In the genomic region with DNA sequence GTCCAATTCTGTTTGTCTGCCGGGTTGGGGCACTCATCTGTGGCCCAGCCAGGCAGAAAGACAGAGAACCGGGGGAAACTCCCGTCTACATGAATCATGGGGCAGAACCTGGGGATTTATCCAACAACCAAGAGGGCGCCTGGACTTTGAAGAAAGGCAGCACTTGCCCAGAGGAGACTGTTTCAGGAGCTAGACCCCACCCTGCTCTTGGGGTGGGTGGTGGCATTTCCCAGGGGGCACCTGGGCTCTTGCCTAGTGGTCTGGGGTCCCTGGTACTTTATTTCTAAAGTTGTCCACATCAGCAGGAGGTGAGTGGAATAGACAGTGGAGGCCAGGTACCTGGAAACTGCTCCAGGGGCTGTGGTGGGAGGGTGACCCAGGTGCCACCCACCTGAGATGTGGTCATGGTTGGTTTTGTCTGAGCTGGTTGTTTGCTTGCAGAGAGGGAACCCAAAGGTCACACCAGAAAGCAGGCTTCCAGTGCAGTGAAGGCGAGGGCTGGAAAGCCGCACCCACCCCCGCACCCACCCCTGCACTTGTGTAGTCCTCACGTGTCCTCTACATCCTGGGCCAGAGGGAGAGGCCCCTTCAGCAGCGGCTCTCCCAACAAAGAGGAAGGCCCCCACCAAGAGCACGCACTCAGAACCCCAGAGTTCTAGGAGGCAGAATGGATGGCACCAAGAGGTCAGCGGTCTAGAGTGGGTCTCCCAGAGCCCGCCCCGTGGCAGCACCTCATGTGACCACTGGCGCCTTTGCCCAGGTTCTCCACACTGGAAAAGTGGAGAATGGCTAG, we compare ENCODE assay signal across 11 cellular contexts.
A peak's percentile ranks its signal among the peaks of the same experiment; 100 is the strongest.
DNase-seq lines count a peak whose midpoint lies in the region; ATAC-seq and TF ChIP-seq lines count a peak whose summit lies in the region.
"Had no signal": no experiment of that assay in that cellular context is flagged by ENCODE, and none has a peak within 500 bp of the region (broad histone marks: within the 10 kb centered on the region; RNA-seq: fewer than 3 reads in every experiment).

No MANE protein-coding gene starts in this region.

- no peaks in the 10 kb centered on the region for H3K36me3 ChIP-seq in SK-N-SH (replicated peaks in 1 of 2; ENCODE audit: control insufficient read depth in 1 of 2, insufficient read depth in 2 of 2, low read length in 1 of 2)
- no peaks in the 10 kb centered on the region for H3K36me3 ChIP-seq in tibial nerve

- H3K9ac ChIP-seq in SK-N-SH: no peak overlapping the region

- H3K27ac ChIP-seq in SK-N-SH (ENCODE audit: low read depth in 2 of 2, low read length in 1 of 2) (no peak overlapping the region), foreskin keratinocyte (no peak overlapping the region), tibial nerve (no peak overlapping the region)

- H3K9me2 ChIP-seq in SK-N-SH: no peaks in the 10 kb centered on the region

- no peaks in the 10 kb centered on the region for H3K36me3 Mint-ChIP-seq in stimulated activated effector memory CD8-positive, alpha-beta T cell treated with anti-CD3 and anti-CD28 coated beads, Interleukin-12 subunit alpha, Interleukin-12 subunit beta, amount 100 ng/mL, for 72 hours

- H3K4me1 ChIP-seq in SK-N-SH (ENCODE audit: control insufficient read depth in 1 of 2, insufficient read depth in 2 of 2, low read depth in 1 of 2, low read length in 1 of 2): peaks cover 6 to 24% of the 10 kb centered on the region in 2 experiments; a peak in 2 of 4 replicates
- H3K4me1 ChIP-seq in foreskin keratinocyte: no peaks in the 10 kb centered on the region
- peaks cover 0 to 55% (median 21%) of the 10 kb centered on the region in 4 donors for H3K4me1 ChIP-seq in tibial nerve

- no peak for TF ChIP-seq POLR2A in tibial nerve (IDR thresholded peaks at IDR 0.05)

- H4K20me1 ChIP-seq in SK-N-SH (ENCODE audit: insufficient read depth): no peaks in the 10 kb centered on the region

- H3K4me3 Mint-ChIP-seq in stimulated activated effector memory CD8-positive, alpha-beta T cell treated with anti-CD3 and anti-CD28 coated beads, Interleukin-12 subunit alpha, Interleukin-12 subunit beta, amount 100 ng/mL, for 72 hours: no peak overlapping the region

- no peak overlapping the region for H3K4me2 ChIP-seq in SK-N-SH

- H3K9me3 ChIP-seq in SK-N-SH (no peaks in the 10 kb centered on the region), tibial nerve (no peaks in the 10 kb centered on the region)

- TF ChIP-seq CTCF in SK-N-SH (IDR thresholded peaks at IDR 0.05) (no peak), foreskin keratinocyte (conservative IDR thresholded peaks at IDR 0.05) (no peak), GM20000 (IDR thresholded peaks at IDR 0.05; ENCODE audit: extremely low read depth, missing control alignments) (no peak), tibial nerve (IDR thresholded peaks at IDR 0.05) (no peak)

- H3K79me2 ChIP-seq in SK-N-SH (ENCODE audit: insufficient read depth): no peaks in the 10 kb centered on the region

- DNase-seq in SK-N-SH (no peak), foreskin keratinocyte (no peak), GM20000 (ENCODE audit: low spot score) (no peak), tibial nerve (ENCODE audit: low spot score in 2 of 2) (no peak)
- DNase-seq in stimulated activated effector memory CD8-positive, alpha-beta T cell treated with anti-CD3 and anti-CD28 coated beads, Interleukin-12 subunit alpha, Interleukin-12 subunit beta, amount 100 ng/mL, for 72 hours (ENCODE audit: low spot score in 2 of 2): no peak
- DNase-seq: activated effector memory CD4-positive, alpha-beta T cell treated with anti-CD3 and anti-CD28 coated beads, Interleukin-2, amount 50 U/mL, for 16 hours; GF-D8; RPMI8226 had no signal

- no peak for TF ChIP-seq RAD21 in SK-N-SH (IDR thresholded peaks at IDR 0.05; ENCODE audit: low read length)

- peaks cover 30% of the 10 kb centered on the region for H3K4me1 Mint-ChIP-seq in stimulated activated effector memory CD8-positive, alpha-beta T cell treated with anti-CD3 and anti-CD28 coated beads, Interleukin-12 subunit alpha, Interleukin-12 subunit beta, amount 100 ng/mL, for 72 hours

- H3F3A ChIP-seq in SK-N-SH (replicated peaks; ENCODE audit: insufficient read depth): peaks cover 4% of the 10 kb centered on the region

- H3K4me3 ChIP-seq in SK-N-SH (ENCODE audit: low read depth in 2 of 2, low read length in 1 of 2): no peak overlapping the region
- H3K4me3 ChIP-seq in tibial nerve: no peak overlapping the region

- H3K27me3 ChIP-seq in SK-N-SH (ENCODE audit: insufficient read depth) (no peaks in the 10 kb centered on the region), foreskin keratinocyte (peaks cover 57% of the 10 kb centered on the region), tibial nerve (peaks cover 0 to 52% of the 10 kb centered on the region in 2 donors)

- WGBS in SK-N-SH (ENCODE audit: low lambda C conversion rate): 76% methylated on average over 11 of the region's 14 CpGs
- 64 to 66% methylated on average over 14 of the region's 14 CpGs for WGBS in tibial nerve, 2 donors

- ATAC-seq in SK-N-SH treated with all-trans-retinoic acid at 6 μM for 48 hours (peak; percentile 12), foreskin keratinocyte (peak; percentile 24), HG02588 (IDR thresholded peaks at IDR 0.05; ENCODE audit: unreplicated experiment) (no peak)
- ATAC-seq in stimulated activated effector memory CD8-positive, alpha-beta T cell treated with anti-CD3 and anti-CD28 coated beads, Interleukin-12 subunit alpha, Interleukin-12 subunit beta, amount 100 ng/mL, for 72 hours: peak; percentile 41

- H3K27ac Mint-ChIP-seq in stimulated activated effector memory CD8-positive, alpha-beta T cell treated with anti-CD3 and anti-CD28 coated beads, Interleukin-12 subunit alpha, Interleukin-12 subunit beta, amount 100 ng/mL, for 72 hours: no peak overlapping the region

- H3K9me3 Mint-ChIP-seq in stimulated activated effector memory CD8-positive, alpha-beta T cell treated with anti-CD3 and anti-CD28 coated beads, Interleukin-12 subunit alpha, Interleukin-12 subunit beta, amount 100 ng/mL, for 72 hours: no peaks in the 10 kb centered on the region

- CTCF ChIA-PET in SK-N-SH (lab: Yijun Ruan, JAX): interaction anchor here (1.0 to 2.8 kb wide), 10 partner anchors 11 to 209 kb away, joined by 3 to 13 read pairs (median 6); a partner anchor contains a TSS

- no peak overlapping the region for H2AFZ ChIP-seq in SK-N-SH (ENCODE audit: low read depth)

- POLR2A ChIA-PET in SK-N-SH (lab: Yijun Ruan, JAX): no interaction called here

- no peak for TF ChIP-seq EP300 in SK-N-SH (IDR thresholded peaks at IDR 0.05; ENCODE audit: borderline replicate concordance in 1 of 2, low read depth in 1 of 2, low read length in 1 of 2)
- TF ChIP-seq EP300 in tibial nerve (IDR thresholded peaks at IDR 0.05): no peak

TF ChIP-seq in SK-N-SH treated with all-trans-retinoic acid at 6 μM for 48 hours, 23 proteins besides CTCF, POLR2A, EP300 and RAD21 (continues in another document):
- TF ChIP-seq ZC3H10 (CRISPR knock-in tag; IDR thresholded peaks at IDR 0.05): no peak
- TF ChIP-seq, protein P1, sequence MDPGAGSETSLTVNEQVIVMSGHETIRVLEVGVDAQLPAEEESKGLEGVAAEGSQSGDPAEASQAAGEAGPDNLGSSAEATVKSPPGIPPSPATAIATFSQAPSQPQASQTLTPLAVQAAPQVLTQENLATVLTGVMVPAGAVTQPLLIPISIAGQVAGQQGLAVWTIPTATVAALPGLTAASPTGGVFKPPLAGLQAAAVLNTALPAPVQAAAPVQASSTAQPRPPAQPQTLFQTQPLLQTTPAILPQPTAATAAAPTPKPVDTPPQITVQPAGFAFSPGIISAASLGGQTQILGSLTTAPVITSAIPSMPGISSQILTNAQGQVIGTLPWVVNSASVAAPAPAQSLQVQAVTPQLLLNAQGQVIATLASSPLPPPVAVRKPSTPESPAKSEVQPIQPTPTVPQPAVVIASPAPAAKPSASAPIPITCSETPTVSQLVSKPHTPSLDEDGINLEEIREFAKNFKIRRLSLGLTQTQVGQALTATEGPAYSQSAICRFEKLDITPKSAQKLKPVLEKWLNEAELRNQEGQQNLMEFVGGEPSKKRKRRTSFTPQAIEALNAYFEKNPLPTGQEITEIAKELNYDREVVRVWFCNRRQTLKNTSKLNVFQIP (CRISPR knock-in tag; IDR thresholded peaks at IDR 0.05; ENCODE audit: borderline replicate concordance, low read depth): no peak
- TF ChIP-seq ZFP30 (CRISPR knock-in tag; IDR thresholded peaks at IDR 0.05): no peak

TF ChIP-seq in SK-N-SH, 30 proteins besides CTCF, POLR2A, EP300 and RAD21 (continues in another document):
- TF ChIP-seq, protein P2, sequence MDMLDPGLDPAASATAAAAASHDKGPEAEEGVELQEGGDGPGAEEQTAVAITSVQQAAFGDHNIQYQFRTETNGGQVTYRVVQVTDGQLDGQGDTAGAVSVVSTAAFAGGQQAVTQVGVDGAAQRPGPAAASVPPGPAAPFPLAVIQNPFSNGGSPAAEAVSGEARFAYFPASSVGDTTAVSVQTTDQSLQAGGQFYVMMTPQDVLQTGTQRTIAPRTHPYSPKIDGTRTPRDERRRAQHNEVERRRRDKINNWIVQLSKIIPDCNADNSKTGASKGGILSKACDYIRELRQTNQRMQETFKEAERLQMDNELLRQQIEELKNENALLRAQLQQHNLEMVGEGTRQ (IDR thresholded peaks at IDR 0.05; ENCODE audit: borderline replicate concordance, low read depth, low read length): no peak
- TF ChIP-seq FOXJ3 (CRISPR knock-in tag; IDR thresholded peaks at IDR 0.05) (no peak), TAF1 (IDR thresholded peaks at IDR 0.05; ENCODE audit: borderline replicate concordance, low read depth, low read length) (no peak)

TF ChIP-seq in PFSK-1, 5 proteins besides CTCF, POLR2A, EP300 and RAD21:
- TF ChIP-seq SIN3A (IDR thresholded peaks at IDR 0.05; ENCODE audit: borderline replicate concordance, insufficient read depth, low read length) (no peak), POLR2AphosphoS5 (IDR thresholded peaks at IDR 0.05; ENCODE audit: low read depth, low read length) (peak; percentile 31; the same call in 1 of the 2 replicates)
